8 cellular contexts compared by ENCODE assay signal in the genomic region with DNA sequence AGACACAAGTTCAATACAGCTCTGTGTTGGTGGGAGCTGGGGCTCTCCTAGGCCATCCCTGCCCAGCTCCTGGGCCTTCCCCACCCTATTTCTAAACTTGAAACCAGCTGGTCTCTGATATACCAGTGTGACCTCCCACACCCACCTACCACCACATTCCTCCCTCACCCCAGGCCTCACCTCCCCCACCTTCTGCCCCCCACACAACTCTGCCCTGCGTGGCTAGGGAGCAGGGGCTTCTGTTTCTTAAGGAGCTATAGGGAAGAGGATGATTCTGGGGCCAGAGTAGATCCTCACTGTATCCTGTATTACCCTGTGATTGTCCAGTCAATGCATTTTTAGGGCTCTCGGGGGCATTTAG. TPM values are rescaled to one million over a fixed set of nuclear protein-coding genes. Genes with fewer than 3 reads are reported as not detected.
DNase-seq lines count a peak whose midpoint lies in the region; ATAC-seq and TF ChIP-seq lines count a peak whose summit lies in the region.

No MANE protein-coding gene starts in this region.

- H4K20me1 ChIP-seq in osteoblast (ENCODE audit: insufficient read depth, low read length): no peaks in the 10 kb centered on the region

- H3K79me2 ChIP-seq in osteoblast (ENCODE audit: insufficient read depth, low read length): no peaks in the 10 kb centered on the region

- peak overlapping the region; percentile 14 for H3K4me3 ChIP-seq in CD8-positive, alpha-beta memory T cell (ENCODE audit: low read length)
- H3K4me3 ChIP-seq in LNCaP clone FGC (ENCODE audit: low read depth, low read length) (peak overlapping the region; percentile 42), dorsolateral prefrontal cortex (peak overlapping the region in 44 of 59 donors; percentile 0 to 64 (median 46)), osteoblast (ENCODE audit: insufficient read depth, low read length) (no peak overlapping the region)

- H3K4me1 Mint-ChIP-seq in CD8-positive, alpha-beta memory T cell: peaks cover 35 to 60% (median 44%) of the 10 kb centered on the region in 3 donors

- peak overlapping the region in 1 of 7 donors; percentile 71 for H3K4me3 Mint-ChIP-seq in CD8-positive, alpha-beta memory T cell

- peak overlapping the region; percentile 60 for H3K4me2 ChIP-seq in osteoblast (ENCODE audit: insufficient read depth, low read length)

- peak overlapping the region; percentile 80 for H3K27ac ChIP-seq in CD8-positive, alpha-beta memory T cell (ENCODE audit: low read depth, low read length)
- H3K27ac ChIP-seq in dorsolateral prefrontal cortex (peak overlapping the region; percentile 52 to 97 (median 91)), osteoblast (ENCODE audit: low read depth, low read length) (peak overlapping the region; percentile 78)

- peaks cover 58% of the 10 kb centered on the region for H3K4me1 ChIP-seq in CD8-positive, alpha-beta memory T cell (ENCODE audit: insufficient read depth, low read length)
- peaks cover 58% of the 10 kb centered on the region for H3K4me1 ChIP-seq in osteoblast (ENCODE audit: insufficient read depth, low read length)

- peaks cover 16% of the 10 kb centered on the region for H3K27me3 ChIP-seq in CD8-positive, alpha-beta memory T cell (ENCODE audit: insufficient read depth, low read length, poor library complexity, severe bottlenecking)
- peaks cover 0 to 2% (median 0%) of the 10 kb centered on the region in 45 donors for H3K27me3 ChIP-seq in dorsolateral prefrontal cortex
- peaks cover 21% of the 10 kb centered on the region for H3K27me3 ChIP-seq in osteoblast (ENCODE audit: insufficient read depth, low read length)

- H3K36me3 Mint-ChIP-seq in CD8-positive, alpha-beta memory T cell: no peaks in the 10 kb centered on the region

- H3K36me3 ChIP-seq in CD8-positive, alpha-beta memory T cell (ENCODE audit: insufficient read depth, low read length): no peaks in the 10 kb centered on the region
- H3K36me3 ChIP-seq in osteoblast (ENCODE audit: insufficient read depth, low read length): no peaks in the 10 kb centered on the region

- intact Hi-C loops in dorsolateral prefrontal cortex (cut with DNase I): loop anchor here (1.0 kb wide), 2 partner anchors 17 to 18 kb away; a partner anchor contains a TSS

- DNase-seq in CD8-positive, alpha-beta memory T cell: no peak
- DNase-seq in LNCaP clone FGC (ENCODE audit: low read depth) (no peak), dorsolateral prefrontal cortex (no peak), osteoblast (ENCODE audit: insufficient read length, low spot score, missing footprints) (peak; percentile 76), HUDEP-2 (lab: John Stamatoyannopoulos, UW; ENCODE audit: unreplicated experiment in 76 of 76) (no peak), NCI-H2227 (lab: John Stamatoyannopoulos, UW; ENCODE audit: unreplicated experiment) (no peak)

- no peaks in the 10 kb centered on the region for H3K9me3 ChIP-seq in CD8-positive, alpha-beta memory T cell (ENCODE audit: low read length)
- no peaks in the 10 kb centered on the region for H3K9me3 ChIP-seq in osteoblast (ENCODE audit: low read depth, low read length)

- H3K9me3 Mint-ChIP-seq in CD8-positive, alpha-beta memory T cell: no peaks in the 10 kb centered on the region

- no peak for TF ChIP-seq CTCF in LNCaP clone FGC (IDR thresholded peaks at IDR 0.05; ENCODE audit: control insufficient read depth, extremely low read depth, insufficient read depth)
- no peak for TF ChIP-seq CTCF in dorsolateral prefrontal cortex (IDR thresholded peaks at IDR 0.05 in 54 of 56, conservative IDR thresholded peaks at IDR 0.05 in 2 of 56; ENCODE audit: low read depth in 1 of 56, partially characterized antibody in 56 of 56)
- no peak for TF ChIP-seq CTCF in osteoblast (IDR thresholded peaks at IDR 0.05; ENCODE audit: extremely low read depth, low read depth, low read length)

- no peak for ATAC-seq in GM18858 (IDR thresholded peaks at IDR 0.05; ENCODE audit: unreplicated experiment)
- ATAC-seq in HG03354 (IDR thresholded peaks at IDR 0.05; ENCODE audit: poor library complexity, severe bottlenecking, unreplicated experiment): no peak

- H2AFZ ChIP-seq in osteoblast (ENCODE audit: low read length): no peak overlapping the region

- CTCF ChIA-PET in CD8-positive, alpha-beta memory T cell (lab: Charles Lee): interaction anchor here (0.7 to 7.6 kb wide), 12 partner anchors 16 to 178 kb away, joined by 3 to 93 read pairs (median 4); a partner anchor contains a TSS

- H3K27ac Mint-ChIP-seq in CD8-positive, alpha-beta memory T cell: peak overlapping the region in 6 of 8 donors; percentile 8 to 86 (median 71)

- POLR2A ChIA-PET in CD8-positive, alpha-beta memory T cell (lab: Charles Lee): interaction anchor here (0.7 kb wide), 1 partner anchor 97 kb away, joined by 3 read pairs; no protein-coding TSS in a partner anchor

- peaks cover 18% of the 10 kb centered on the region in 2 donors for H3K27me3 Mint-ChIP-seq in CD8-positive, alpha-beta memory T cell

RNA-seq across cellular contexts. Expression of a gene that starts 16.5 kb away (rescaled TPM):
- not detected for total RNA-seq in CD8-positive, alpha-beta memory T cell
- not detected for polyA plus RNA-seq in CD8-positive, alpha-beta memory T cell
- total RNA-seq in dorsolateral prefrontal cortex: 10 to 100 TPM in 116 of 120 experiments, 1 to 10 TPM in 4; 6.0 to 31.4 (median 15.6) TPM
- total RNA-seq in osteoblast: 0.36 and 1.5 TPM in 2 replicates

RNA-seq across cellular contexts. Expression of a gene that starts 18.8 kb away (rescaled TPM):
- total RNA-seq in CD8-positive, alpha-beta memory T cell: not detected
- not detected for polyA plus RNA-seq in CD8-positive, alpha-beta memory T cell
- total RNA-seq in dorsolateral prefrontal cortex: 100 to 1,000 TPM in 103 of 120 experiments, 10 to 100 TPM in 17; 56.3 to 240 (median 123) TPM
- total RNA-seq in osteoblast: not detected in 2 replicates

RNA-seq across cellular contexts. Expression of a gene that starts 41.5 kb away (rescaled TPM):
- not detected for total RNA-seq in CD8-positive, alpha-beta memory T cell
- not detected for polyA plus RNA-seq in CD8-positive, alpha-beta memory T cell
- total RNA-seq in dorsolateral prefrontal cortex (100 to 1,000 TPM in 85 of 120 experiments, 10 to 100 TPM in 35; 30.2 to 650 (median 143) TPM), osteoblast (not detected in 2 replicates)

RNA-seq across cellular contexts. Expression of a gene that starts 44.7 kb away (rescaled TPM):
- under 1 TPM; 0.66 to 0.71 TPM for total RNA-seq in CD8-positive, alpha-beta memory T cell
- polyA plus RNA-seq in CD8-positive, alpha-beta memory T cell: not detected
- total RNA-seq in dorsolateral prefrontal cortex (10 to 100 TPM in 47 of 120 experiments, 1 to 10 TPM in 73; 1.8 to 25.0 (median 9.2) TPM), osteoblast (9.1 and 16.6 TPM in 2 replicates)

RNA-seq across cellular contexts. Expression of a gene that starts 59.5 kb away (rescaled TPM):
- total RNA-seq in CD8-positive, alpha-beta memory T cell: 100 to 1,000 TPM; 123 to 131 TPM
- polyA plus RNA-seq in CD8-positive, alpha-beta memory T cell: 58.7 TPM
- total RNA-seq in dorsolateral prefrontal cortex (10 to 100 TPM; 15.8 to 40.9 (median 28.2) TPM), osteoblast (8.0 and 11.2 TPM in 2 replicates)

Comparison
In these comparisons a context has a peak if more than half of its experiments do, and no peak if none do; other contexts are left out.
1. RNA of a gene that starts 18.8 kb away (total RNA-seq): 56.3 to 240 TPM in dorsolateral prefrontal cortex; not detected in CD8-positive, alpha-beta memory T cell and not detected in osteoblast; every median in the first group is over 10 times any median in the second.
2. RNA of a gene that starts 41.5 kb away (total RNA-seq): 30.2 to 650 TPM in dorsolateral prefrontal cortex; not detected in CD8-positive, alpha-beta memory T cell and not detected in osteoblast; every median in the first group is over 10 times any median in the second.
3. Peak in every context shown above with its lines, with median percentiles within 50 percentile points of each other: H3K27ac ChIP-seq.